8 cellular contexts compared by ENCODE assay signal in the genomic region with DNA sequence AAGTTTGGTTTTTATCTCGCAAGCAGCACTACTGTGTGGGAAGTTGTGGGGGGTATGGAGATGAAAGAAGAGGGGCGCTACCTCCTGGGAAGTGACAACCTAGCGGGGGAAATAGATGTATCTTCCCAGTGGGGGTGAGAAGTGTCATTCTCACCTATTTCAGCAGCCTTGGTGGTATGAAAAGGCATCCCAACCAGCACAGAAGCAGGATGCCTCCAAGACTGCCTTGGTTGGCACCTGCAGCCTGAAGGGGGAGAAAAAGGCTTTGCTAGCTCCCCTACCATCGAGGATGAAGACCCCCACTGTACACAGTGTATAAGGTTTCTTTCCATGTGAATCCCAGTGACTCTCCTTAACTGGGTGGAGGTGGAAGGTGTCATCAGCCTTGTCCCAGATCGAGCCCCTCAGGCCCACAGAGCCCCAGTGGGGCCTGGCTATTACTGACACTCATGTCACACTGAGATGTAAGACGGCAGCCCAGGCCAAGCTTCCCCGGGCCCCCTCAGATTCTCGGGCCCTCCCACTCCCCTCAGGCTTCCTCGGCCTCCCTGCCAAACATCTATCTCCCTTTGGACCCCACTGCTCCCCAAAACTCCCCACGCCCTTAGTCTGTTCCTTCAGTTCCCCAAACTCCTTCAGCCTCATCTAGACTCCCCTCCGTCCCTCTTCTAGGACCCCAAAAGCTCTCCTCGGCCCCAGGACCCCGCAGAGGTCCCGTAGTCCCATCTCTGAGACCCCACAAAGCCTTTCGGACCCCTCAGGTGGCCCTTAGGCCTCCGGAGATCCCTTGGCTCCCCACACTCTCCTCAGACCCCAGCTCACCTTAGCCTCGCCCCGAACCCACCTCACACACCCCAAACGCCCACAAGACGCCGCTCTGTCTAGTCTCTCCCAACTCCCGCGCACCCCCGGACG. TPM values are rescaled to one million over a fixed set of nuclear protein-coding genes. Genes with fewer than 3 reads are reported as not detected.
DNase-seq lines count a peak whose midpoint lies in the region; ATAC-seq and TF ChIP-seq lines count a peak whose summit lies in the region.

No MANE protein-coding gene starts in this region.

- H3K36me3 Mint-ChIP-seq in chondrocyte (ENCODE audit: low read depth), result no peaks in the 10 kb centered on the region

- H3K4me1 Mint-ChIP-seq in chondrocyte (ENCODE audit: low read depth), result peaks cover 49% of the 10 kb centered on the region

- no peaks in the 10 kb centered on the region for H3K36me3 ChIP-seq in OCI-LY7 (ENCODE audit: insufficient read depth, low read length)
- H3K36me3 ChIP-seq in mesodermal cell (ENCODE audit: control insufficient read depth, insufficient read depth, low read length), result no peaks in the 10 kb centered on the region
- H3K36me3 ChIP-seq in uterus, result no peaks in the 10 kb centered on the region

- H3K4me2 ChIP-seq in OCI-LY7 (ENCODE audit: low read length), result peak overlapping the region; percentile 93

- no peaks in the 10 kb centered on the region for H3K27me3 Mint-ChIP-seq in chondrocyte (ENCODE audit: low read depth)

- DNase-seq in OCI-LY7 (ENCODE audit: low spot score), result peak; percentile 35
- DNase-seq in chondrocyte (ENCODE audit: low spot score), result no peak
- DNase-seq in uterus, result peak in 1 of 2 donors; percentile 17
- DNase-seq in RKO (ENCODE audit: low spot score), result no peak
- no peak for DNase-seq in hepatic stellate cell (ENCODE audit: low spot score)
- DNase-seq in mucosa of gallbladder (ENCODE audit: low spot score), result no peak

- no peaks in the 10 kb centered on the region for H4K20me1 ChIP-seq in OCI-LY7 (ENCODE audit: insufficient read depth, low read length)

- intact Hi-C loops in OCI-LY7 (cut with micrococcal nuclease; ENCODE audit: unreplicated experiment) (loop anchor here (1.0 kb wide), 2 partner anchors 20 to 69 kb away; a partner anchor contains a TSS), uterus (cut with DNase I; ENCODE audit: low total_unique reads) (no loop called here)

- POLR2A ChIA-PET in OCI-LY7 (lab: Charles Lee), result interaction anchor here (0.6 to 2.5 kb wide), 7 partner anchors 12 to 76 kb away, joined by 3 to 13 read pairs (median 6); a partner anchor contains a TSS

- H3K27ac ChIP-seq in OCI-LY7 (ENCODE audit: low read depth, low read length, poor library complexity, severe bottlenecking) (peak overlapping the region; percentile 57), mesodermal cell (ENCODE audit: low read depth, low read length, severe bottlenecking) (peak overlapping the region; percentile 10), uterus (peak overlapping the region; percentile 78 to 87)

- 2 to 8% methylated on average over 11 to 17 of the region's 25 CpGs for WGBS in mesodermal cell (ENCODE audit: insufficient coverage in 2 of 2), 2 experiments

- H3K9me3 Mint-ChIP-seq in chondrocyte (ENCODE audit: low read depth), result no peaks in the 10 kb centered on the region

- H3K79me2 ChIP-seq in OCI-LY7 (ENCODE audit: insufficient read depth, low read depth, low read length), result peaks cover 6% of the 10 kb centered on the region; the same call in 1 of the 2 replicates

- TF ChIP-seq CTCF in OCI-LY7 (conservative IDR thresholded peaks at IDR 0.05; ENCODE audit: low read length) (no peak), chondrocyte (IDR thresholded peaks at IDR 0.05) (peak; percentile 19), uterus (IDR thresholded peaks at IDR 0.05) (no peak)

- no peak for TF ChIP-seq POLR2A in uterus (IDR thresholded peaks at IDR 0.05)

- H3K4me3 ChIP-seq in OCI-LY7 (ENCODE audit: low read depth, low read length, poor library complexity, severe bottlenecking) (peak overlapping the region; percentile 94), mesodermal cell (ENCODE audit: extremely low read depth, insufficient read depth, low read length, poor library complexity, severe bottlenecking) (peak overlapping the region; percentile 66), uterus (peak overlapping the region; percentile 68 to 89)

- peak overlapping the region; percentile 97 for H3K27ac Mint-ChIP-seq in chondrocyte (ENCODE audit: unreplicated experiment)

- no peaks in the 10 kb centered on the region for H3K27me3 ChIP-seq in uterus

- CTCF ChIA-PET in OCI-LY7 (lab: Charles Lee; ENCODE audit: unreplicated experiment), result interaction anchor here (2.0 kb wide), 1 partner anchor 36 kb away, joined by 13 read pairs; no protein-coding TSS in a partner anchor

- no peaks in the 10 kb centered on the region for H3K9me3 ChIP-seq in OCI-LY7 (ENCODE audit: low read length)
- no peaks in the 10 kb centered on the region for H3K9me3 ChIP-seq in mesodermal cell (ENCODE audit: control insufficient read depth, low read length)
- no peaks in the 10 kb centered on the region for H3K9me3 ChIP-seq in uterus

- H3K4me3 Mint-ChIP-seq in chondrocyte (ENCODE audit: unreplicated experiment), result peak overlapping the region; percentile 99

- no peaks in the 10 kb centered on the region for H3K9me2 ChIP-seq in OCI-LY7 (ENCODE audit: insufficient read depth, low read length)

- H3K4me1 ChIP-seq in OCI-LY7 (ENCODE audit: insufficient read depth, low read length, poor library complexity, severe bottlenecking) (peaks cover 35% of the 10 kb centered on the region), mesodermal cell (ENCODE audit: control insufficient read depth, insufficient read depth, low read length, poor library complexity, severe bottlenecking) (peaks cover 10% of the 10 kb centered on the region), uterus (no peaks in the 10 kb centered on the region)

- H2AFZ ChIP-seq in OCI-LY7 (ENCODE audit: low read length), result peak overlapping the region; percentile 79

- BruUV-seq in OCI-LY7 (replicated peaks; lab: Mats Ljungman, UMichigan), result no TSS peak

- ATAC-seq in GM18498 (IDR thresholded peaks at IDR 0.05; ENCODE audit: unreplicated experiment), result peak; percentile 31

RNA-seq across cellular contexts. Expression of a gene that starts 0.7 kb away (rescaled TPM):
- total RNA-seq in OCI-LY7 (2014; rRNA removed; shearing (Covaris generic)), result 20.3 and 22.2 TPM in 2 replicates
- total RNA-seq in OCI-LY7 (2022) (20.5 and 25.2 TPM in 2 replicates), chondrocyte (34.4 to 83.2 TPM (median 82.9 TPM) in 3 replicates), uterus (10 to 100 TPM; 11.3 to 31.6 (median 25.4) TPM), mucosa of gallbladder (43.8 TPM)
- 50.2 TPM for polyA plus RNA-seq in mesodermal cell (2013, experiment 1 of 2)
- polyA plus RNA-seq in mesodermal cell (2013, experiment 2 of 2), result 50.0 TPM

RNA-seq across cellular contexts. Expression of a gene that starts 19.6 kb away (rescaled TPM):
- 11.4 and 12.1 TPM in 2 replicates for total RNA-seq in OCI-LY7 (2014; rRNA removed; shearing (Covaris generic))
- 13.8 and 18.1 TPM in 2 replicates for total RNA-seq in OCI-LY7 (2022)
- 2.0 to 4.8 TPM (median 4.7 TPM) in 3 replicates for total RNA-seq in chondrocyte
- polyA plus RNA-seq in mesodermal cell (2013, experiment 1 of 2), result 25.2 TPM
- 22.5 TPM for polyA plus RNA-seq in mesodermal cell (2013, experiment 2 of 2)
- 1 to 10 TPM in 2 of 4 donors, under 1 TPM in 2; 0.26 to 5.0 (median 1.2) TPM for total RNA-seq in uterus
- total RNA-seq in mucosa of gallbladder, result 2.0 TPM

Comparison
In these comparisons a context has a peak if more than half of its experiments do, and no peak if none do; other contexts are left out.
1. H3K27ac ChIP-seq: peak in every context shown above with its lines; median percentile 82 in uterus; 57 in OCI-LY7; 10 in mesodermal cell.